Comparison of ENCODE assay signal across 8 cellular contexts in the genomic region with DNA sequence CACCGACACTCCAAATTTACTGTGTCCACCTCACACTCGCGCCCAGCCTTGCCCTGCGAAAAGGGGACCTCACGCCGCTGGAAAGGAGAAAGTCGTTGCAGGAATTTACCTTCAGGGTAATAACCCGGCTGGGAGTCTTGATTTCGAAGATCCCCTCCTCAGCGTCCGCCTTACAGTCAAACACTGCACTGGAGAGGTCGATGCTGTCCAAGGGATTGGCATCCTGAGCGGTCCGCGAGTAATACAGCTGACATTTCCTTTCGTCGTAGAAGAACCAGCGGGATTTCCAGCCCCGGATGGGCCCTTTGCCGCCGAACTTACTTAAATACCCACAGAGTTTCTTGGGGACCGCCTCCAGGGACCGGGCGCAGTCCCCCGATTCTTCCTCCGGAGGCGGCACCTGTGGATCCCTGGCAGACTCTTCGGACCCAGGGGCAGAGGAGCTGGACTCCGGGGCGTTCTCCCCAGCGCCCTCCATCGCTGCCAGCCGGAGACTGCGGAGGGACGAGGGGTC. TPM values are rescaled to one million over a fixed set of nuclear protein-coding genes. Genes with fewer than 3 reads are reported as not detected.
DNase-seq lines count a peak whose midpoint lies in the region; ATAC-seq, FAIRE-seq and TF ChIP-seq lines count a peak whose summit lies in the region.

No MANE protein-coding gene starts in this region.

- H3K36me3 ChIP-seq in HAP-1 (replicated peaks) = no peaks in the 10 kb centered on the region
- H3K36me3 ChIP-seq in upper lobe of left lung = peaks cover 0 to 15% (median 7%) of the 10 kb centered on the region in 4 donors

- no peak for FAIRE-seq in HTR-8/SVneo (lab: Jason Lieb, UNC)

- no peaks in the 10 kb centered on the region for H3K9me3 ChIP-seq in HAP-1
- H3K9me3 ChIP-seq in upper lobe of left lung = no peaks in the 10 kb centered on the region

- no peak for TF ChIP-seq CTCF in upper lobe of left lung (IDR thresholded peaks at IDR 0.05)

- H3K4me1 Mint-ChIP-seq in dendritic cell treated with granulocyte-macrophage colony-stimulating factor and Interleukin-4, amounts not matched to agents 40 ng/mL and 50 ng/mL, for 4 days (ENCODE audit: low read depth) = peaks cover 55% of the 10 kb centered on the region
- H3K4me1 Mint-ChIP-seq in memory B cell = peaks cover 16% of the 10 kb centered on the region

- H3K27ac Mint-ChIP-seq in dendritic cell treated with granulocyte-macrophage colony-stimulating factor and Interleukin-4, amounts not matched to agents 40 ng/mL and 50 ng/mL, for 4 days = peak overlapping the region; percentile 97
- H3K27ac Mint-ChIP-seq in memory B cell = peak overlapping the region; percentile 85

- H3K27ac ChIP-seq in upper lobe of left lung = peak overlapping the region; percentile 93 to 99 (median 97)

- TF ChIP-seq POLR2A in upper lobe of left lung (IDR thresholded peaks at IDR 0.05) = peak in 1 of 4 donors; percentile 37

- H3K4me1 ChIP-seq in HAP-1 (peaks cover 8% of the 10 kb centered on the region), upper lobe of left lung (peaks cover 44 to 58% (median 48%) of the 10 kb centered on the region in 4 donors)

- H3K4me3 ChIP-seq in HAP-1 (peak overlapping the region; percentile 64), upper lobe of left lung (peak overlapping the region; percentile 65 to 82 (median 74))

- H3K27me3 ChIP-seq in HAP-1 (ENCODE audit: low read depth) = no peaks in the 10 kb centered on the region; the same call in 1 of the 2 replicates
- H3K27me3 ChIP-seq in upper lobe of left lung = no peaks in the 10 kb centered on the region

- H3K9me3 Mint-ChIP-seq in dendritic cell treated with granulocyte-macrophage colony-stimulating factor and Interleukin-4, amounts not matched to agents 40 ng/mL and 50 ng/mL, for 4 days = no peaks in the 10 kb centered on the region
- no peaks in the 10 kb centered on the region for H3K9me3 Mint-ChIP-seq in memory B cell

- 1% methylated on average over 24 of the region's 35 CpGs; no CpG with 5 or more reads in 1 of the 2 donors for WGBS in upper lobe of left lung, 2 donors

- DNase-seq in SIG-M5 treated with dmso at 0.1 percent for 504 hours (lab: John Stamatoyannopoulos, UW; ENCODE audit: unreplicated experiment) = peak; percentile 31
- no peak for DNase-seq in SIG-M5 (lab: John Stamatoyannopoulos, UW)
- DNase-seq in HAP-1 (ENCODE audit: low spot score in 2 of 2) = peak in 1 of 2 experiments; percentile 41
- DNase-seq in NCI-H226 = peak; percentile 44
- DNase-seq in memory B cell (ENCODE audit: low spot score in 2 of 2) = no peak
- peak in 1 of 2 donors; percentile 57 for DNase-seq in upper lobe of left lung
- DNase-seq in HTR-8/SVneo (ENCODE audit: insufficient read length, low spot score) = no peak

- H3K27me3 Mint-ChIP-seq in dendritic cell treated with granulocyte-macrophage colony-stimulating factor and Interleukin-4, amounts not matched to agents 40 ng/mL and 50 ng/mL, for 4 days = no peaks in the 10 kb centered on the region
- H3K27me3 Mint-ChIP-seq in memory B cell = no peaks in the 10 kb centered on the region

- H3K4me3 Mint-ChIP-seq in dendritic cell treated with granulocyte-macrophage colony-stimulating factor and Interleukin-4, amounts not matched to agents 40 ng/mL and 50 ng/mL, for 4 days = peak overlapping the region; percentile 93
- peak overlapping the region; percentile 90 for H3K4me3 Mint-ChIP-seq in memory B cell

- peak; percentile 11 for ATAC-seq in memory B cell (ENCODE audit: low read depth)
- peak; percentile 11 to 30 for ATAC-seq in upper lobe of left lung (ENCODE audit: low FRiP score in 2 of 2)

- H3K36me3 Mint-ChIP-seq in dendritic cell treated with granulocyte-macrophage colony-stimulating factor and Interleukin-4, amounts not matched to agents 40 ng/mL and 50 ng/mL, for 4 days (ENCODE audit: low read depth) = peaks cover 48% of the 10 kb centered on the region
- peaks cover 4% of the 10 kb centered on the region for H3K36me3 Mint-ChIP-seq in memory B cell

- intact Hi-C loops in dendritic cell treated with granulocyte-macrophage colony-stimulating factor and Interleukin-4, amounts not matched to agents 40 ng/mL and 50 ng/mL, for 4 days (cut with micrococcal nuclease) = loop anchor here (5.0 kb wide), 2 partner anchors 198 to 623 kb away; a partner anchor contains a TSS

- in situ Hi-C loops in HAP-1 (cut with MboI; ENCODE audit: low sequenced_read_pairs) = loop anchor here (25.0 kb wide), 2 partner anchors 343 to 543 kb away; a partner anchor contains a TSS

- no peak for TF ChIP-seq EP300 in upper lobe of left lung (IDR thresholded peaks at IDR 0.05)

RNA-seq across cellular contexts. Expression of a gene that starts 0.3 kb away (rescaled TPM):
- total RNA-seq in upper lobe of left lung = 100 to 1,000 TPM in 4 of 6 donors, 10 to 100 TPM in 2; 62.4 to 217 (median 119) TPM

Comparison
In these comparisons a context has a peak if more than half of its experiments do, and no peak if none do; other contexts are left out.
1. DNase-seq: peak in SIG-M5 treated with dmso at 0.1 percent for 504 hours (single experiment) and NCI-H226 (single experiment); none in SIG-M5 (single experiment), memory B cell (0 of 2) and HTR-8/SVneo (single experiment).